8 cellular contexts compared by ENCODE assay signal in genomic region chr6:71289039-71289801, GRCh38. TPM values are rescaled to one million over a fixed set of nuclear protein-coding genes. Genes with fewer than 3 reads are reported as not detected.
A peak's percentile ranks its signal among the peaks of the same experiment; 100 is the strongest.
DNase-seq lines count a peak whose midpoint lies in the region; ATAC-seq and FAIRE-seq lines count a peak whose summit lies in the region.

No MANE protein-coding gene starts in this region.

- peak; percentile 27 for DNase-seq in NOMO-1 treated with dmso at 0.1 percent for 144 hours (lab: John Stamatoyannopoulos, UW; ENCODE audit: unreplicated experiment)
- peak; percentile 37 to 73 (median 71) for DNase-seq in right cardiac atrium
- DNase-seq in retina = peak; percentile 71
- no peak for DNase-seq in RCC 7860 (ENCODE audit: low spot score)

- no peaks in the 10 kb centered on the region for H3K27me3 ChIP-seq in ACC112 (ENCODE audit: insufficient read depth, low read length)
- no peaks in the 10 kb centered on the region for H3K27me3 ChIP-seq in right cardiac atrium (ENCODE audit: control insufficient read depth, insufficient read depth)

- peak overlapping the region; percentile 65 for H2AFZ ChIP-seq in ACC112 (ENCODE audit: low read length, unreplicated experiment)

- WGBS in adipose tissue, 3 donors = 1 to 3% (median 2%) methylated on average over 33 to 57 of the region's 57 CpGs
- 2% methylated on average over 57 of the region's 57 CpGs for WGBS in right cardiac atrium

- no peak for FAIRE-seq in RCC 7860 (lab: Jason Lieb, UNC)

- H3K79me2 ChIP-seq in ACC112 (ENCODE audit: control insufficient read depth, insufficient read depth, low read length, unreplicated experiment) = peaks cover 39% of the 10 kb centered on the region

- peak overlapping the region; percentile 92 for H3K4me3 ChIP-seq in ACC112 (ENCODE audit: low read depth, low read length)
- H3K4me3 ChIP-seq in right cardiac atrium (ENCODE audit: low read length) = peak overlapping the region; percentile 99

- H3K36me3 ChIP-seq in ACC112 (ENCODE audit: insufficient read depth, low read length) = peaks cover 11% of the 10 kb centered on the region

- peaks cover 46% of the 10 kb centered on the region for H3K4me1 ChIP-seq in ACC112 (ENCODE audit: control insufficient read depth, insufficient read depth, low read length, unreplicated experiment)
- H3K4me1 ChIP-seq in right cardiac atrium (ENCODE audit: control insufficient read depth, insufficient read depth, low read length) = peaks cover 3% of the 10 kb centered on the region

- H3K27ac ChIP-seq in ACC112 (ENCODE audit: low read depth, low read length) = no peak overlapping the region
- peak overlapping the region; percentile 70 for H3K27ac ChIP-seq in adipose tissue (ENCODE audit: low read depth, low read length)
- peak overlapping the region; percentile 90 for H3K27ac ChIP-seq in right cardiac atrium (ENCODE audit: low read length)

- intact Hi-C loops in right cardiac atrium (cut with DNase I) = no loop called here

- no peaks in the 10 kb centered on the region for H3K9me3 ChIP-seq in right cardiac atrium (ENCODE audit: control insufficient read depth, low read length)

- ATAC-seq in GM18511 (IDR thresholded peaks at IDR 0.05; ENCODE audit: unreplicated experiment) = peak; percentile 29
- ATAC-seq in HG02973 (IDR thresholded peaks at IDR 0.05; ENCODE audit: unreplicated experiment) = peak; percentile 27
- ATAC-seq in right cardiac atrium = peak; percentile 2 to 13

RNA-seq across cellular contexts. Expression of gene OGFRL1, which starts 0.6 kb away (rescaled TPM):
- 10 to 100 TPM in 2 of 3 donors, 1 to 10 TPM in 1; 2.8 to 17.1 (median 10.3) TPM for polyA plus RNA-seq in adipose tissue
- total RNA-seq in right cardiac atrium = 10 to 100 TPM in 3 of 4 donors, 1 to 10 TPM in 1; 8.9 to 12.4 (median 12.1) TPM
- 5.4 TPM for polyA plus RNA-seq in right cardiac atrium
